In genomic region chr12:120078868-120079267, GRCh38 we compare ENCODE assay signal across 11 cellular contexts. TPM values are rescaled to one million over a fixed set of nuclear protein-coding genes. Genes with fewer than 3 reads are reported as not detected.
DNase-seq lines count a peak whose midpoint lies in the region; ATAC-seq, FAIRE-seq and TF ChIP-seq lines count a peak whose summit lies in the region.
"Had no signal": no experiment of that assay in that cellular context is flagged by ENCODE, and none has a peak within 500 bp of the region (broad histone marks: within the 10 kb centered on the region; RNA-seq: fewer than 3 reads in every experiment).

No MANE protein-coding gene starts in this region.

- H3K9ac ChIP-seq in endodermal cell (ENCODE audit: extremely low read depth, low read length, poor library complexity, severe bottlenecking): no peak overlapping the region

- no peak for TF ChIP-seq CTCF in RWPE1 (conservative IDR thresholded peaks at IDR 0.05; ENCODE audit: low read depth)
- no peak for TF ChIP-seq CTCF in endodermal cell (conservative IDR thresholded peaks at IDR 0.05)

- H3K9me3 ChIP-seq in endodermal cell (ENCODE audit: control insufficient read depth, low read length): no peaks in the 10 kb centered on the region
- H3K9me3 ChIP-seq in small intestine (ENCODE audit: control insufficient read depth, low read depth): no peaks in the 10 kb centered on the region
- H3K9me3 ChIP-seq: esophagus muscularis mucosa had no signal

- no peak for FAIRE-seq in small intestine (lab: Jason Lieb, UNC)

- H3K4me3 Mint-ChIP-seq in activated CD4-positive, alpha-beta T cell treated with anti-CD3 and anti-CD28 coated beads, Interleukin-2, amount 10 ng/mL, durations not matched to agents 24 days and 14 days: no peak overlapping the region
- H3K4me3 Mint-ChIP-seq in endodermal cell: no peak overlapping the region

- POLR2A ChIA-PET in RWPE1 (lab: Yijun Ruan, JAX; ENCODE audit: low non-redundant PET): no interaction called here

- no peaks in the 10 kb centered on the region for H3K27me3 Mint-ChIP-seq in activated CD4-positive, alpha-beta T cell treated with anti-CD3 and anti-CD28 coated beads, Interleukin-2, amount 10 ng/mL, durations not matched to agents 24 days and 14 days
- peaks cover 25% of the 10 kb centered on the region for H3K27me3 Mint-ChIP-seq in endodermal cell (ENCODE audit: insufficient read depth)

- H3K4me1 ChIP-seq in endodermal cell (ENCODE audit: control insufficient read depth, insufficient read depth, low read length): peaks cover 3% of the 10 kb centered on the region
- peaks cover 0 to 3% of the 10 kb centered on the region in 2 donors for H3K4me1 ChIP-seq in small intestine (ENCODE audit: control insufficient read depth in 2 of 2, insufficient read depth in 1 of 2, low read depth in 1 of 2, low read length in 1 of 2)
- H3K4me1 ChIP-seq: esophagus muscularis mucosa had no signal

- H3K36me3 ChIP-seq in endodermal cell (ENCODE audit: control insufficient read depth, insufficient read depth, low read length) (no peaks in the 10 kb centered on the region), small intestine (ENCODE audit: control insufficient read depth in 2 of 2, insufficient read depth in 2 of 2, low read length in 2 of 2) (no peaks in the 10 kb centered on the region)
- H3K36me3 ChIP-seq: esophagus muscularis mucosa had no signal

- ATAC-seq in HG03342 (IDR thresholded peaks at IDR 0.05; ENCODE audit: unreplicated experiment): no peak

- intact Hi-C loops in activated CD4-positive, alpha-beta T cell treated with anti-CD3 and anti-CD28 coated beads, Interleukin-2, amount 10 ng/mL, durations not matched to agents 24 days and 14 days (cut with micrococcal nuclease): no loop called here

- CTCF ChIA-PET in RWPE1 (lab: Yijun Ruan, JAX): no interaction called here

- peaks cover 27% of the 10 kb centered on the region for H3K4me1 Mint-ChIP-seq in activated CD4-positive, alpha-beta T cell treated with anti-CD3 and anti-CD28 coated beads, Interleukin-2, amount 10 ng/mL, durations not matched to agents 24 days and 14 days
- peaks cover 15% of the 10 kb centered on the region for H3K4me1 Mint-ChIP-seq in endodermal cell

- DNase-seq in activated CD4-positive, alpha-beta T cell treated with anti-CD3 and anti-CD28 coated beads, Interleukin-2, amount 10 ng/mL, durations not matched to agents 24 days and 14 days: peak; percentile 70
- DNase-seq in activated CD4-positive, alpha-beta T cell treated with anti-CD3 and anti-CD28 coated beads for 1 hour: no peak
- DNase-seq in RWPE1 (ENCODE audit: low spot score): no peak
- DNase-seq in endodermal cell: peak; percentile 43
- DNase-seq in small intestine: peak; percentile 21
- DNase-seq in iPS-NIHi7 (ENCODE audit: extremely low spot score): no peak
- no peak for DNase-seq in activated CD8-positive, alpha-beta memory T cell treated with anti-CD3 and anti-CD28 coated beads, Interleukin-2, amount 50 U/mL, for 48 hours
- DNase-seq: nucleus accumbens had no signal

- H3K9me3 Mint-ChIP-seq in activated CD4-positive, alpha-beta T cell treated with anti-CD3 and anti-CD28 coated beads, Interleukin-2, amount 10 ng/mL, durations not matched to agents 24 days and 14 days: no peaks in the 10 kb centered on the region
- H3K9me3 Mint-ChIP-seq in endodermal cell: no peaks in the 10 kb centered on the region

- H3K27ac Mint-ChIP-seq in activated CD4-positive, alpha-beta T cell treated with anti-CD3 and anti-CD28 coated beads, Interleukin-2, amount 10 ng/mL, durations not matched to agents 24 days and 14 days: peak overlapping the region; percentile 76
- no peak overlapping the region for H3K27ac Mint-ChIP-seq in endodermal cell

- H3K4me3 ChIP-seq in endodermal cell (ENCODE audit: low read length) (no peak overlapping the region), small intestine (ENCODE audit: low read depth in 1 of 2, low read length in 2 of 2) (no peak overlapping the region)
- H3K4me3 ChIP-seq: esophagus muscularis mucosa, SK-N-MC had no signal

- H3K36me3 Mint-ChIP-seq in activated CD4-positive, alpha-beta T cell treated with anti-CD3 and anti-CD28 coated beads, Interleukin-2, amount 10 ng/mL, durations not matched to agents 24 days and 14 days (ENCODE audit: low read depth): peaks cover 75% of the 10 kb centered on the region
- peaks cover 16% of the 10 kb centered on the region for H3K36me3 Mint-ChIP-seq in endodermal cell (ENCODE audit: low read depth)

- peak overlapping the region; percentile 77 for H3K27ac ChIP-seq in RWPE1
- H3K27ac ChIP-seq in endodermal cell (ENCODE audit: low read depth, low read length): no peak overlapping the region
- H3K27ac ChIP-seq in small intestine (ENCODE audit: low read depth in 1 of 2, low read length in 1 of 2): no peak overlapping the region
- H3K27ac ChIP-seq: esophagus muscularis mucosa, SK-N-MC had no signal

- 90 to 100% methylated on average over 4 to 5 of the region's 5 CpGs for WGBS in endodermal cell (ENCODE audit: insufficient coverage in 1 of 2, insufficient read length in 1 of 2), 2 experiments
- WGBS in small intestine, 3 donors: 29 to 57% (median 39%) methylated on average over 5 of the region's 5 CpGs

- H3K27me3 ChIP-seq in endodermal cell (ENCODE audit: control insufficient read depth, insufficient read depth, low read length, poor library complexity, severe bottlenecking) (peaks cover 49% of the 10 kb centered on the region), small intestine (ENCODE audit: control insufficient read depth in 2 of 2, insufficient read depth in 2 of 2, low read length in 2 of 2) (no peaks in the 10 kb centered on the region)
- H3K27me3 ChIP-seq: esophagus muscularis mucosa had no signal

RNA-seq across cellular contexts. Expression of gene RAB35, which starts 37.7 kb away (rescaled TPM):
- total RNA-seq in activated CD4-positive, alpha-beta T cell treated with anti-CD3 and anti-CD28 coated beads, Interleukin-2, amount 10 ng/mL, durations not matched to agents 24 days and 14 days: 82.0 and 83.3 TPM in 2 replicates
- total RNA-seq in endodermal cell: 10 to 100 TPM; 32.4 to 36.6 TPM
- polyA plus RNA-seq in endodermal cell (2013, experiment 1 of 2): 25.7 TPM
- 28.0 TPM for polyA plus RNA-seq in endodermal cell (2013, experiment 2 of 2)
- 10 to 100 TPM; 21.5 to 31.9 (median 22.7) TPM for polyA plus RNA-seq in small intestine

Comparison
In these comparisons a context has a peak if more than half of its experiments do, and no peak if none do; other contexts are left out.
1. DNase-seq: peak in activated CD4-positive, alpha-beta T cell treated with anti-CD3 and anti-CD28 coated beads, Interleukin-2, amount 10 ng/mL, durations not matched to agents 24 days and 14 days (single experiment), endodermal cell (single experiment) and small intestine (single experiment); none in activated CD4-positive, alpha-beta T cell treated with anti-CD3 and anti-CD28 coated beads for 1 hour (single experiment), RWPE1 (single experiment), iPS-NIHi7 (single experiment) and activated CD8-positive, alpha-beta memory T cell treated with anti-CD3 and anti-CD28 coated beads, Interleukin-2, amount 50 U/mL, for 48 hours (single experiment).